ENCODE assay signal across 15 cellular contexts in the genomic region with DNA sequence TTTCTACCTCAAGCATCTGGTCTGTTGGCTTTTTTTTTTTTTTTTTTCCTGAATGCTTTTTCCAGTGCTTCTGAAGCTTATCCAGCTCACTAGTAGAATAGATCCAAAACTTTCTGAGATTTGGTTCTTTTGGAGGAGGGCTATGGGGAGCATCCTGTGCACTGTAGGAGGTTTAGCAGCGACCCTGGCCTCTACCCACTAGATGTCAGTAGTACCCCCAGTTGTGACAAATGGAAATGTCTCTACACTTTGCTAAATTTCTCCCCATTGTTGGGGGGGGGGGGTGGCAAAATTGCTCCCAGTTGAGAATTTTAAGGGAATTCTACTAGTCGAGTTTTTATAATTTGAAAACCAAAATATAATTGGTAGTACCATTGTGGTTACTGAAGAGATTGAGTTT. TPM values are rescaled to one million over a fixed set of nuclear protein-coding genes. Genes with fewer than 3 reads are reported as not detected.
DNase-seq lines count a peak whose midpoint lies in the region; ATAC-seq and TF ChIP-seq lines count a peak whose summit lies in the region.
"Had no signal": no experiment of that assay in that cellular context is flagged by ENCODE, and none has a peak within 500 bp of the region (broad histone marks: within the 10 kb centered on the region; RNA-seq: fewer than 3 reads in every experiment).

No MANE protein-coding gene starts in this region.

- no peaks in the 10 kb centered on the region for H3K9me3 ChIP-seq in body of pancreas
- no peaks in the 10 kb centered on the region for H3K9me3 ChIP-seq in neural cell (ENCODE audit: low read length)

- no peak overlapping the region for H3K27ac ChIP-seq in body of pancreas
- no peak overlapping the region for H3K27ac ChIP-seq in neural cell (ENCODE audit: low read length)

- no peaks in the 10 kb centered on the region for H3K9me2 ChIP-seq in neural cell (ENCODE audit: insufficient read depth, low read length)

- H3K4me3 ChIP-seq in LNCaP clone FGC (ENCODE audit: low read depth, low read length) = no peak overlapping the region
- no peak overlapping the region for H3K4me3 ChIP-seq in body of pancreas
- H3K4me3 ChIP-seq in neural cell (ENCODE audit: low read length) = no peak overlapping the region

- POLR2A ChIA-PET in activated CD8-positive, alpha-beta T cell treated with anti-CD3 and anti-CD28 coated beads, Interleukin-2, amount 10 ng/mL, durations not matched to agents 7 days and 5 days (lab: Charles Lee) = no interaction called here

- no peaks in the 10 kb centered on the region for H3K4me1 Mint-ChIP-seq in activated CD8-positive, alpha-beta T cell treated with anti-CD3 and anti-CD28 coated beads, Interleukin-2, amount 10 ng/mL, durations not matched to agents 7 days and 5 days (ENCODE audit: low read depth)

- H3K9me3 Mint-ChIP-seq in activated CD8-positive, alpha-beta T cell treated with anti-CD3 and anti-CD28 coated beads, Interleukin-2, amount 10 ng/mL, durations not matched to agents 7 days and 5 days (ENCODE audit: insufficient read depth) = no peaks in the 10 kb centered on the region

- no peak overlapping the region for H3K4me3 Mint-ChIP-seq in activated CD8-positive, alpha-beta T cell treated with anti-CD3 and anti-CD28 coated beads, Interleukin-2, amount 10 ng/mL, durations not matched to agents 7 days and 5 days

- 17 to 26% methylated on average over 2 of the region's 2 CpGs for WGBS in body of pancreas, 2 donors

- no peaks in the 10 kb centered on the region for H4K20me1 ChIP-seq in neural cell (ENCODE audit: insufficient read depth)

- H3K27me3 Mint-ChIP-seq in activated CD8-positive, alpha-beta T cell treated with anti-CD3 and anti-CD28 coated beads, Interleukin-2, amount 10 ng/mL, durations not matched to agents 7 days and 5 days (ENCODE audit: low read depth) = peaks cover 13% of the 10 kb centered on the region

- no peak overlapping the region for H3K4me2 ChIP-seq in neural cell (ENCODE audit: low read length)

- no peaks in the 10 kb centered on the region for H3F3A ChIP-seq in neural cell (ENCODE audit: insufficient read depth, low read length, poor library complexity, severe bottlenecking)

- H3K9ac ChIP-seq in neural cell (ENCODE audit: low read length) = no peak overlapping the region

- intact Hi-C loops in body of pancreas (cut with DNase I) = no loop called here

- no peak for TF ChIP-seq POLR2A in body of pancreas (IDR thresholded peaks at IDR 0.05)

- no peaks in the 10 kb centered on the region for H3K79me2 ChIP-seq in neural cell (replicated peaks; ENCODE audit: insufficient read depth, low read length)

- no peak overlapping the region for H3K27ac Mint-ChIP-seq in activated CD8-positive, alpha-beta T cell treated with anti-CD3 and anti-CD28 coated beads, Interleukin-2, amount 10 ng/mL, durations not matched to agents 7 days and 5 days

- H3K36me3 ChIP-seq in body of pancreas (replicated peaks in 1 of 2; ENCODE audit: insufficient read depth in 1 of 2, low read depth in 2 of 2) (no peaks in the 10 kb centered on the region), neural cell (ENCODE audit: insufficient read depth, low read length) (no peaks in the 10 kb centered on the region)

- TF ChIP-seq CTCF in LNCaP clone FGC (IDR thresholded peaks at IDR 0.05; ENCODE audit: control insufficient read depth, extremely low read depth, insufficient read depth) = peak; percentile 60
- peak in 4 of 7 experiments; percentile 12 to 15 (median 14) for TF ChIP-seq CTCF in body of pancreas (IDR thresholded peaks at IDR 0.05)
- no peak for TF ChIP-seq CTCF in neural cell (IDR thresholded peaks at IDR 0.05; ENCODE audit: poor library complexity, severe bottlenecking)
- no peak for TF ChIP-seq CTCF in GM20000 (IDR thresholded peaks at IDR 0.05; ENCODE audit: extremely low read depth, missing control alignments)

- H3K36me3 Mint-ChIP-seq in activated CD8-positive, alpha-beta T cell treated with anti-CD3 and anti-CD28 coated beads, Interleukin-2, amount 10 ng/mL, durations not matched to agents 7 days and 5 days (ENCODE audit: low read depth) = no peaks in the 10 kb centered on the region

- H2AFZ ChIP-seq in neural cell (ENCODE audit: low read depth, low read length) = no peak overlapping the region

- ATAC-seq in body of pancreas = no peak
- ATAC-seq in activated CD8-positive, alpha-beta T cell treated with anti-CD3 and anti-CD28 coated beads, Interleukin-2, amount 10 ng/mL, durations not matched to agents 7 days and 5 days = no peak
- ATAC-seq: Right ventricle myocardium inferior had no signal

- H3K4me1 ChIP-seq in body of pancreas = no peaks in the 10 kb centered on the region

- TF ChIP-seq RAD21 in neural cell (conservative IDR thresholded peaks at IDR 0.05) = peak; percentile 39

- H3K27me3 ChIP-seq in body of pancreas (no peaks in the 10 kb centered on the region), neural cell (ENCODE audit: insufficient read depth, low read depth, low read length) (no peaks in the 10 kb centered on the region)

- DNase-seq in NCI-H82 (lab: John Stamatoyannopoulos, UW) = peak; percentile 12
- DNase-seq in NCI-H82 treated with DMSO at 0.1 percent for 48 hours (lab: John Stamatoyannopoulos, UW; ENCODE audit: unreplicated experiment) = no peak
- no peak for DNase-seq in LNCaP clone FGC (ENCODE audit: low read depth)
- DNase-seq in body of pancreas = peak in 1 of 4 donors; percentile 6
- no peak for DNase-seq in SHP77 treated with DMSO at 0.1 percent for 48 hours (lab: John Stamatoyannopoulos, UW)
- DNase-seq in activated CD8-positive, alpha-beta T cell treated with anti-CD3 and anti-CD28 coated beads, Interleukin-2, amount 10 ng/mL, durations not matched to agents 7 days and 5 days = no peak
- no peak for DNase-seq in GM20000 (ENCODE audit: low spot score)
- DNase-seq: cortex of kidney; DMS153; stimulated activated CD4-positive, alpha-beta T cell treated with anti-CD3 and anti-CD28 coated beads, Interleukin-4, amount 100 ng/mL, for 24 hours; stimulated activated naive CD4-positive, alpha-beta T cell had no signal

- TF ChIP-seq EP300 in neural cell (conservative IDR thresholded peaks at IDR 0.05; ENCODE audit: poor library complexity, severe bottlenecking) = no peak

- CTCF ChIA-PET in activated CD8-positive, alpha-beta T cell treated with anti-CD3 and anti-CD28 coated beads, Interleukin-2, amount 10 ng/mL, durations not matched to agents 7 days and 5 days (lab: Charles Lee) = interaction anchor here (1.4 kb wide), 1 partner anchor 23 kb away, joined by 3 read pairs; the partner anchor contains the start of gene PPA2

TF ChIP-seq in neural cell, 6 proteins besides CTCF, POLR2A, EP300 and RAD21:
- TF ChIP-seq SMC3 (conservative IDR thresholded peaks at IDR 0.05; ENCODE audit: poor library complexity) (no peak), MXI1 (conservative IDR thresholded peaks at IDR 0.05; ENCODE audit: poor library complexity, severe bottlenecking) (no peak), EZH2 (IDR thresholded peaks at IDR 0.05; ENCODE audit: borderline replicate concordance, insufficient read depth, low read length, poor library complexity, severe bottlenecking) (no peak), POLR2AphosphoS5 (IDR thresholded peaks at IDR 0.05) (no peak), TAF1 (IDR thresholded peaks at IDR 0.05; ENCODE audit: low read depth) (no peak)
- TF ChIP-seq, protein P1, sequence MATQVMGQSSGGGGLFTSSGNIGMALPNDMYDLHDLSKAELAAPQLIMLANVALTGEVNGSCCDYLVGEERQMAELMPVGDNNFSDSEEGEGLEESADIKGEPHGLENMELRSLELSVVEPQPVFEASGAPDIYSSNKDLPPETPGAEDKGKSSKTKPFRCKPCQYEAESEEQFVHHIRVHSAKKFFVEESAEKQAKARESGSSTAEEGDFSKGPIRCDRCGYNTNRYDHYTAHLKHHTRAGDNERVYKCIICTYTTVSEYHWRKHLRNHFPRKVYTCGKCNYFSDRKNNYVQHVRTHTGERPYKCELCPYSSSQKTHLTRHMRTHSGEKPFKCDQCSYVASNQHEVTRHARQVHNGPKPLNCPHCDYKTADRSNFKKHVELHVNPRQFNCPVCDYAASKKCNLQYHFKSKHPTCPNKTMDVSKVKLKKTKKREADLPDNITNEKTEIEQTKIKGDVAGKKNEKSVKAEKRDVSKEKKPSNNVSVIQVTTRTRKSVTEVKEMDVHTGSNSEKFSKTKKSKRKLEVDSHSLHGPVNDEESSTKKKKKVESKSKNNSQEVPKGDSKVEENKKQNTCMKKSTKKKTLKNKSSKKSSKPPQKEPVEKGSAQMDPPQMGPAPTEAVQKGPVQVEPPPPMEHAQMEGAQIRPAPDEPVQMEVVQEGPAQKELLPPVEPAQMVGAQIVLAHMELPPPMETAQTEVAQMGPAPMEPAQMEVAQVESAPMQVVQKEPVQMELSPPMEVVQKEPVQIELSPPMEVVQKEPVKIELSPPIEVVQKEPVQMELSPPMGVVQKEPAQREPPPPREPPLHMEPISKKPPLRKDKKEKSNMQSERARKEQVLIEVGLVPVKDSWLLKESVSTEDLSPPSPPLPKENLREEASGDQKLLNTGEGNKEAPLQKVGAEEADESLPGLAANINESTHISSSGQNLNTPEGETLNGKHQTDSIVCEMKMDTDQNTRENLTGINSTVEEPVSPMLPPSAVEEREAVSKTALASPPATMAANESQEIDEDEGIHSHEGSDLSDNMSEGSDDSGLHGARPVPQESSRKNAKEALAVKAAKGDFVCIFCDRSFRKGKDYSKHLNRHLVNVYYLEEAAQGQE (IDR thresholded peaks at IDR 0.05; ENCODE audit: borderline replicate concordance) = no peak
TF ChIP-seq in neural cell: peak in this region for 0.

RNA-seq across cellular contexts. Expression of gene PPA2, which starts 23.0 kb away (rescaled TPM):
- total RNA-seq in body of pancreas = 100 to 1,000 TPM in 1 of 2 donors, 10 to 100 TPM in 1; 57.4 to 279 TPM
- 151 and 180 TPM in 2 replicates for polyA plus RNA-seq in neural cell
- 128 TPM in 2 replicates for polyA minus RNA-seq in neural cell
- total RNA-seq in activated CD8-positive, alpha-beta T cell treated with anti-CD3 and anti-CD28 coated beads, Interleukin-2, amount 10 ng/mL, durations not matched to agents 7 days and 5 days = 10 to 100 TPM; 78.9 to 80.2 TPM

RNA-seq across cellular contexts. Expression of gene ARHGEF38, which starts 55.5 kb away (rescaled TPM):
- 10 to 100 TPM; 22.4 to 24.6 TPM for total RNA-seq in body of pancreas
- not detected in 2 replicates for polyA plus RNA-seq in neural cell
- not detected in 2 replicates for polyA minus RNA-seq in neural cell
- total RNA-seq in activated CD8-positive, alpha-beta T cell treated with anti-CD3 and anti-CD28 coated beads, Interleukin-2, amount 10 ng/mL, durations not matched to agents 7 days and 5 days = not detected
- total RNA-seq: LHCN-M2, Right ventricle myocardium inferior had no signal
- polyA plus RNA-seq: AG04450 had no signal

Comparison
In these comparisons a context has a peak if more than half of its experiments do, and no peak if none do; other contexts are left out.
1. CTCF ChIP-seq: peak in LNCaP clone FGC (single experiment) and body of pancreas (4 of 7); none in neural cell (single experiment) and GM20000 (single experiment).
2. RNA of gene ARHGEF38, which starts 55.5 kb away (total RNA-seq): 22.4 to 24.6 TPM in body of pancreas; not detected in activated CD8-positive, alpha-beta T cell treated with anti-CD3 and anti-CD28 coated beads, Interleukin-2, amount 10 ng/mL, durations not matched to agents 7 days and 5 days; every median in the first group is over 10 times any median in the second.